Comparison of ENCODE assay signal across 17 cellular contexts in the genomic region with DNA sequence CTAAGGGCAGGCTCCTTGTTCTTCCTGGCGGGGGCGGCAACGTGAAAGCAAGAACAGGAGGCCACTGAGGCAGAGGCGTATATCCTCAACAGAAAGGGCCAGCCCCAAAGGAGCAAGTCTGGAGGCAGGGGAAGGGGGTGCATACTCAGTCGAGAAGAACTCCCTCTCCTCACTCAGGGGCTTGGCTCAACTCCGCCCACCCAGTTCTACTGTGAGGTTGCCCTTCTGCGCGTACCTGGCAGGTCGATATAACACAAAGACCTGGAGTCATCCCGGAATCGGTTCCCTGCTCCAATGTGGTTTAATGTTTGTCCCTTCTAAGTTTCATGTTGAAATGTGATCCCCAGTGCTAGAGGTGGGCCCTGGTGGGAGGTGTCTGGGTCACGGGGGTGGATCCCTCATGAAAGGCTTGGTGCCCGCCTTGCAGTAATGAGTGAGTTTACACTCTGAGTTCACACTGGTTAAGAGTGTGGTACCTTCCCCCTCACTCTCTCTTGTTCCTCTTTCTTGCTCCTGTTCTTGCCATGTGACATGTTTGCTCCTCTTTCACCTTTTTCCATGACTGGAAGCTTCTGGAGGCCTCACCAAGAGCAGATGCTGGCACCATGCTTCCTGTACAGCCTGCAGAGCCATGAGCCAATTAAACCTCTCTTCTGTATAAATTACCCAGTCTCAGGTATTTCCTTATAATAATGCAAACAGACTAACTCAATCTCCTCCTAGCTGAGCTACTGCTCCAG.
"Had no signal": no experiment of that assay in that cellular context is flagged by ENCODE, and none has a peak within 500 bp of the region (broad histone marks: within the 10 kb centered on the region; RNA-seq: fewer than 3 reads in every experiment).

No MANE protein-coding gene starts in this region.

- H3K4me1 ChIP-seq: adrenal gland, lower lobe of right lung, prostate gland, right lobe of liver, transverse colon had no signal

- ATAC-seq: activated CD4-positive, CD25-positive, alpha-beta regulatory T cell treated with anti-CD3 and anti-CD28 coated beads, Interleukin-2, amount 50 U/mL, for 24 hours; gastrocnemius medialis; heart left ventricle; left cardiac atrium; lower lobe of right lung; right lobe of liver; stimulated activated naive CD8-positive, alpha-beta T cell treated with anti-CD3 and anti-CD28 coated beads, Interleukin-15, Interleukin-2, amounts not matched to agents 100 U/mL and 50 U/mL, for 24 hours had no signal

- H3K27ac ChIP-seq: adrenal gland, epithelial cell of prostate, gastrocnemius medialis, heart left ventricle, lower lobe of right lung, prostate gland, right lobe of liver, transverse colon had no signal

- H3K4me3 ChIP-seq: adrenal gland, gastrocnemius medialis, heart left ventricle, lower lobe of right lung, prostate gland, right lobe of liver, smooth muscle cell, transverse colon had no signal

- H3K36me3 ChIP-seq: adrenal gland, gastrocnemius medialis, heart left ventricle, lower lobe of right lung, prostate gland, right lobe of liver, transverse colon had no signal

- H3K27me3 ChIP-seq: adrenal gland, gastrocnemius medialis, heart left ventricle, right lobe of liver, transverse colon had no signal

- H3K9me3 ChIP-seq: adrenal gland, gastrocnemius medialis, heart left ventricle, lower lobe of right lung, prostate gland, right lobe of liver, transverse colon had no signal

- DNase-seq: activated effector memory CD4-positive, alpha-beta T cell treated with Interleukin-2 at 50 U/mL for 16 hours; activated T-cell treated with anti-CD3 and anti-CD28 coated beads, Interleukin-2, amount 50 U/mL, for 24 hours; gastrocnemius medialis; heart left ventricle; left cardiac atrium; lower lobe of right lung; nephron progenitor cell; occipital lobe; right lobe of liver; stimulated activated naive CD8-positive, alpha-beta T cell treated with anti-CD3 and anti-CD28 coated beads, Interleukin-15, Interleukin-2, amounts not matched to agents 100 U/mL and 50 U/mL, for 24 hours; transverse colon had no signal

- FAIRE-seq: TTC549 had no signal

- H3K4me2 ChIP-seq: smooth muscle cell had no signal
